Comparison of ENCODE assay signal across 21 cellular contexts in genomic region chr7:37973915-37974314, GRCh38. TPM values are rescaled to one million over a fixed set of nuclear protein-coding genes. Genes with fewer than 3 reads are reported as not detected.
"Had no signal": no experiment of that assay in that cellular context is flagged by ENCODE, and none has a peak within 500 bp of the region (broad histone marks: within the 10 kb centered on the region; RNA-seq: fewer than 3 reads in every experiment).

No MANE protein-coding gene starts in this region.

- DNase-seq: activated B cell treated with CpG ODN at 0.5 μM for 24 hours; activated CD4-positive, alpha-beta memory T cell treated with anti-CD3 and anti-CD28 coated beads, Interleukin-2, amount 10 ng/mL, durations not matched to agents 7 days and 5 days; activated CD4-positive, alpha-beta T cell treated with anti-CD3 and anti-CD28 coated beads for 4 hours; activated effector memory CD4-positive, alpha-beta T cell treated with anti-CD3 and anti-CD28 coated beads, Interleukin-2, amount 50 U/mL, for 16 hours; activated naive CD4-positive, alpha-beta T cell treated with anti-CD3 and anti-CD28 coated beads, Interleukin-2, amount 50 U/mL, for 16 hours; activated T-cell treated with anti-CD3 and anti-CD28 coated beads, Interleukin-2, amount 50 U/mL, for 4 hours; adrenal gland; effector memory CD4-positive, alpha-beta T cell; left cardiac atrium; mesendoderm; naive thymus-derived CD8-positive, alpha-beta T cell; retina; stimulated activated CD4-positive, alpha-beta T cell treated with anti-CD3 and anti-CD28 coated beads, Interleukin-2, amount 100 ng/mL, for 24 hours; SW 1271; transverse colon had no signal

- H3K27me3 ChIP-seq: adrenal gland, esophagus muscularis mucosa, hepatocyte, suprapubic skin, transverse colon, vagina had no signal

- H3K27ac ChIP-seq: adrenal gland, esophagus muscularis mucosa, hepatocyte, parathyroid adenoma, suprapubic skin, transverse colon, vagina had no signal

- H3K4me3 ChIP-seq: adrenal gland, esophagus muscularis mucosa, hepatocyte, suprapubic skin, transverse colon, vagina had no signal

- H3K36me3 ChIP-seq: adrenal gland, esophagus muscularis mucosa, suprapubic skin, transverse colon, vagina had no signal

- H3K4me1 ChIP-seq: adrenal gland, esophagus muscularis mucosa, parathyroid adenoma, suprapubic skin, transverse colon, vagina had no signal

- ATAC-seq: activated T-cell treated with anti-CD3 and anti-CD28 coated beads, Interleukin-2, amount 50 U/mL, for 4 hours; left cardiac atrium; naive thymus-derived CD8-positive, alpha-beta T cell had no signal

- H3K9me3 ChIP-seq: adrenal gland, esophagus muscularis mucosa, suprapubic skin, transverse colon, vagina had no signal

RNA-seq across cellular contexts. Expression of gene SFRP4, which starts 57.3 kb away (rescaled TPM):
- total RNA-seq: activated B cell treated with CpG ODN at 0.5 μM for 24 hours; activated CD4-positive, alpha-beta memory T cell treated with anti-CD3 and anti-CD28 coated beads, Interleukin-2, amount 10 ng/mL, durations not matched to agents 7 days and 5 days; activated T-cell treated with anti-CD3 and anti-CD28 coated beads, Interleukin-2, amount 50 U/mL, for 4 hours; endothelial cell of umbilical vein; naive thymus-derived CD8-positive, alpha-beta T cell had no signal
- polyA plus RNA-seq: endothelial cell of umbilical vein; naive thymus-derived CD8-positive, alpha-beta T cell had no signal
